Comparison of ENCODE assay signal across 1 cellular context in genomic region chr7:75649462-75649861, GRCh38.
TF ChIP-seq lines count a peak whose summit lies in the region.

No MANE protein-coding gene starts in this region.

TF ChIP-seq in H1, 55 proteins besides CTCF, POLR2A, EP300 and RAD21 (continued from another document):
- no peak for TF ChIP-seq MAFK (IDR thresholded peaks at IDR 0.05; ENCODE audit: low read depth, low read length)
- TF ChIP-seq CREB1 (IDR thresholded peaks at IDR 0.05), result no peak
- TF ChIP-seq GABPA (IDR thresholded peaks at IDR 0.05; ENCODE audit: borderline replicate concordance, insufficient read depth, low read length), result no peak
- TF ChIP-seq NANOG (IDR thresholded peaks at IDR 0.05; ENCODE audit: insufficient read depth, low read depth, low read length, poor library complexity, severe bottlenecking), result no peak
TF ChIP-seq in H1: peak in this region for 0.
